In genomic region chr2:57759822-57760300, GRCh38 we compare ENCODE assay signal across 8 cellular contexts.
A peak's percentile ranks its signal among the peaks of the same experiment; 100 is the strongest.
DNase-seq lines count a peak whose midpoint lies in the region; ATAC-seq and TF ChIP-seq lines count a peak whose summit lies in the region.

No MANE protein-coding gene starts in this region.

- H3K4me2 ChIP-seq in PC-9: peak overlapping the region; percentile 84

- H3K27ac ChIP-seq in PC-9: no peak overlapping the region

- peak; percentile 94 for TF ChIP-seq RAD21 in Ishikawa (IDR thresholded peaks at IDR 0.05; ENCODE audit: low read depth)

- H3K79me2 ChIP-seq in PC-9 (ENCODE audit: low read depth): no peaks in the 10 kb centered on the region

- H3K9me3 Mint-ChIP-seq in nephron: no peaks in the 10 kb centered on the region

- peak overlapping the region in 2 of 3 experiments; percentile 30 to 39 for H3K27ac Mint-ChIP-seq in nephron

- H4K20me1 ChIP-seq in PC-9 (ENCODE audit: insufficient read depth): no peaks in the 10 kb centered on the region

- DNase-seq in DMS79 treated with DMSO at 0.1 percent for 48 hours (lab: John Stamatoyannopoulos, UW) (peak; percentile 80), PC-9 (peak; percentile 61 to 88), activated T-helper 1 cell treated with Interleukin-2 at 50 U/mL for 16 hours (ENCODE audit: low read depth) (peak; percentile 50), fibroblast of peridontal ligament (ENCODE audit: extremely low read depth) (peak; percentile 78)
- DNase-seq in stimulated activated naive CD4-positive, alpha-beta T cell treated with Interleukin-2 at 50 U/mL for 16 hours (lab: John Stamatoyannopoulos, UW): peak; percentile 51

- peak overlapping the region; percentile 80 for H2AFZ ChIP-seq in PC-9

- H3K9me2 ChIP-seq in PC-9 (ENCODE audit: insufficient read depth): no peaks in the 10 kb centered on the region; the same call in 1 of the 2 replicates

- H3K4me1 Mint-ChIP-seq in nephron: peaks cover 30% of the 10 kb centered on the region

- no TSS peak for BruUV-seq in PC-9 (replicated peaks; lab: Mats Ljungman, UMichigan)

- no peaks in the 10 kb centered on the region for H3K9me3 ChIP-seq in PC-9 (ENCODE audit: insufficient read depth, low read depth)

- peaks cover 2% of the 10 kb centered on the region for H3K27me3 Mint-ChIP-seq in nephron (ENCODE audit: low read depth)

- TF ChIP-seq EP300 in Ishikawa (IDR thresholded peaks at IDR 0.05; ENCODE audit: borderline replicate concordance): no peak

- POLR2A ChIA-PET in PC-9 (lab: Charles Lee; ENCODE audit: unreplicated experiment): no interaction called here

- intact Hi-C loops in PC-9 (cut with micrococcal nuclease; ENCODE audit: unreplicated experiment): loop anchor here (1.0 to 5.0 kb wide), 4 partner anchors 122 to 802 kb away; no protein-coding TSS in a partner anchor

- H3K4me3 Mint-ChIP-seq in nephron: peak overlapping the region; percentile 56 to 67 (median 61)

- ATAC-seq in GM21723 (IDR thresholded peaks at IDR 0.05; ENCODE audit: unreplicated experiment): peak; percentile 94

- H3K36me3 ChIP-seq in PC-9 (ENCODE audit: low read depth): no peaks in the 10 kb centered on the region

- no peaks in the 10 kb centered on the region for H3K27me3 ChIP-seq in PC-9 (ENCODE audit: insufficient read depth, low read depth)

- H3K4me3 ChIP-seq in PC-9: peak overlapping the region; percentile 40; the same call in 1 of the 2 replicates

- TF ChIP-seq CTCF in PC-9 (conservative IDR thresholded peaks at IDR 0.05) (peak; percentile 98), nephron (IDR thresholded peaks at IDR 0.05; ENCODE audit: unreplicated experiment in 3 of 3) (peak; percentile 95 to 99 (median 97))

- no peaks in the 10 kb centered on the region for H3F3A ChIP-seq in PC-9 (ENCODE audit: insufficient read depth, low read depth)

- H3K4me1 ChIP-seq in PC-9 (replicated peaks; ENCODE audit: insufficient read depth): 0 out of 2 replicates have a peak, but pooled peaks cover 5% of the 10 kb centered on the region

- H3K36me3 Mint-ChIP-seq in nephron (ENCODE audit: low read depth): no peaks in the 10 kb centered on the region

- CTCF ChIA-PET in PC-9 (lab: Charles Lee): interaction anchor here (0.7 to 1.2 kb wide), 2 partner anchors 39 to 688 kb away, joined by 4 read pairs; no protein-coding TSS in a partner anchor

TF ChIP-seq in Ishikawa, 13 proteins besides CTCF, POLR2A, EP300 and RAD21:
- TF ChIP-seq TAF1 (IDR thresholded peaks at IDR 0.05; ENCODE audit: low read depth): no peak
- TF ChIP-seq REST (IDR thresholded peaks at IDR 0.05; ENCODE audit: low read depth): no peak
- TF ChIP-seq ZBTB7A (IDR thresholded peaks at IDR 0.05; ENCODE audit: low read depth): no peak
- peak; percentile 64; the same call in 1 of the 2 replicates for TF ChIP-seq MAX (IDR thresholded peaks at IDR 0.05)
- no peak for TF ChIP-seq CEBPB (IDR thresholded peaks at IDR 0.05)
- no peak for TF ChIP-seq TEAD4 (IDR thresholded peaks at IDR 0.05)
- no peak for TF ChIP-seq NFIC (IDR thresholded peaks at IDR 0.05)
